8 cellular contexts compared by ENCODE assay signal in genomic region chr15:90558182-90558581, GRCh38. TPM values are rescaled to one million over a fixed set of nuclear protein-coding genes. Genes with fewer than 3 reads are reported as not detected.
DNase-seq lines count a peak whose midpoint lies in the region; ATAC-seq lines count a peak whose summit lies in the region.

No MANE protein-coding gene starts in this region.

- no peaks in the 10 kb centered on the region for H3K9me3 Mint-ChIP-seq in stimulated activated naive CD8-positive, alpha-beta T cell treated with anti-CD3 and anti-CD28 coated beads, Interleukin-15, Interleukin-2, amounts not matched to agents 100 ng/mL and 50 ng/mL, for 24 hours

- no peak overlapping the region for H3K4me3 Mint-ChIP-seq in stimulated activated naive CD8-positive, alpha-beta T cell treated with anti-CD3 and anti-CD28 coated beads, Interleukin-15, Interleukin-2, amounts not matched to agents 100 ng/mL and 50 ng/mL, for 24 hours

- H3K4me1 Mint-ChIP-seq in stimulated activated naive CD8-positive, alpha-beta T cell treated with anti-CD3 and anti-CD28 coated beads, Interleukin-15, Interleukin-2, amounts not matched to agents 100 ng/mL and 50 ng/mL, for 24 hours (ENCODE audit: low read depth) = peaks cover 76% of the 10 kb centered on the region

- no peak for DNase-seq in stimulated activated naive CD8-positive, alpha-beta T cell treated with anti-CD3 and anti-CD28 coated beads, Interleukin-15, Interleukin-2, amounts not matched to agents 100 U/mL and 50 U/mL, for 24 hours
- DNase-seq in cerebellar cortex (ENCODE audit: low spot score) = peak; percentile 62
- peak; percentile 16 for DNase-seq in midbrain (lab: John Stamatoyannopoulos, UW)
- no peak for DNase-seq in mesenteric fat pad (ENCODE audit: low spot score)
- DNase-seq in NCI-H774 (lab: John Stamatoyannopoulos, UW) = no peak
- no peak for DNase-seq in iPS-NIHi11 (ENCODE audit: low spot score)

- H3K27ac Mint-ChIP-seq in stimulated activated naive CD8-positive, alpha-beta T cell treated with anti-CD3 and anti-CD28 coated beads, Interleukin-15, Interleukin-2, amounts not matched to agents 100 ng/mL and 50 ng/mL, for 24 hours = peak overlapping the region; percentile 38

- H3K27me3 Mint-ChIP-seq in stimulated activated naive CD8-positive, alpha-beta T cell treated with anti-CD3 and anti-CD28 coated beads, Interleukin-15, Interleukin-2, amounts not matched to agents 100 ng/mL and 50 ng/mL, for 24 hours = no peaks in the 10 kb centered on the region

- no peak for ATAC-seq in stimulated activated naive CD8-positive, alpha-beta T cell treated with anti-CD3 and anti-CD28 coated beads, Interleukin-15, Interleukin-2, amounts not matched to agents 100 U/mL and 50 U/mL, for 24 hours
- no peak for ATAC-seq in HG02623 (IDR thresholded peaks at IDR 0.05; ENCODE audit: unreplicated experiment)

- peaks cover 29% of the 10 kb centered on the region for H3K36me3 Mint-ChIP-seq in stimulated activated naive CD8-positive, alpha-beta T cell treated with anti-CD3 and anti-CD28 coated beads, Interleukin-15, Interleukin-2, amounts not matched to agents 100 ng/mL and 50 ng/mL, for 24 hours (ENCODE audit: low read depth)

RNA-seq across cellular contexts. Expression of gene CRTC3, which starts 28.5 kb away (rescaled TPM):
- 45.7 TPM for total RNA-seq in mesenteric fat pad

Comparison
In these comparisons a context has a peak if more than half of its experiments do, and no peak if none do; other contexts are left out.
1. DNase-seq: peak in cerebellar cortex (single experiment) and midbrain (single experiment); none in stimulated activated naive CD8-positive, alpha-beta T cell treated with anti-CD3 and anti-CD28 coated beads, Interleukin-15, Interleukin-2, amounts not matched to agents 100 U/mL and 50 U/mL, for 24 hours (single experiment), mesenteric fat pad (single experiment), NCI-H774 (single experiment) and iPS-NIHi11 (single experiment).